ENCODE assay signal across 1 cellular context in the genomic region with DNA sequence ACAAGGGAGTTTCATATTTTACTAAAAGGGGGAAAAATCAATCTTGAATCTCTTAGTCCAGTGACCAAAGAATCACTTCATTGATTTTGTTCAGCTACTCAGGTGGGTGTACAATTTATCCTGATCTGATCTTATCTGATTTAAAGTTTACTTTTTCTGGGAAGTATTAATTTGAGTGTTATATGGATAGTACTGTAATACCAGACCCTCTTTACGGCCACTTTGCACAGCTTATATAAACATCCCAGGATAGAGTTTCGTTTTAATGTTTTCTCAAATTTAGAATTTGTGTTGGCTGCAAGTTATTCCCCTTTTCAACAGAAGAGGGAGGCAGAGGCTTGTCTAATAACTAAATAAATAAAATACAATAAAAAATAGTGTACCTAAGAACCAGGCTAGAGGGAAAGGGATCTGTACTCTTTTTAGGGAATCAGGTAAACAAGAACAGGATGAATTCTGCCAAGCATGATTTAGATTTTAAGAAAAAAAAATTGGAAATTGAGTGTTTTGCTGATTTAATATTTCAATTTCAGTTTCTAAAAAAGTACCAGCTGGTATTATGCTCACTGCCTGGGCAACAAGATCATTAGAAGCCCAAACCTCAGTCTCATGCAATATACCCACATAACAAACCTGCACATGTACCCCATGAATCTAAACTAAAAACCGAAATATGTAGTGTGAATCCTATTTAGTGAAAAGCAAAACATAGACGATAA.
TF ChIP-seq lines count a peak whose summit lies in the region.

No MANE protein-coding gene starts in this region.

TF ChIP-seq in GM23338, 12 proteins besides CTCF, POLR2A, EP300 and RAD21 (continued from another document):
- TF ChIP-seq, protein P1, sequence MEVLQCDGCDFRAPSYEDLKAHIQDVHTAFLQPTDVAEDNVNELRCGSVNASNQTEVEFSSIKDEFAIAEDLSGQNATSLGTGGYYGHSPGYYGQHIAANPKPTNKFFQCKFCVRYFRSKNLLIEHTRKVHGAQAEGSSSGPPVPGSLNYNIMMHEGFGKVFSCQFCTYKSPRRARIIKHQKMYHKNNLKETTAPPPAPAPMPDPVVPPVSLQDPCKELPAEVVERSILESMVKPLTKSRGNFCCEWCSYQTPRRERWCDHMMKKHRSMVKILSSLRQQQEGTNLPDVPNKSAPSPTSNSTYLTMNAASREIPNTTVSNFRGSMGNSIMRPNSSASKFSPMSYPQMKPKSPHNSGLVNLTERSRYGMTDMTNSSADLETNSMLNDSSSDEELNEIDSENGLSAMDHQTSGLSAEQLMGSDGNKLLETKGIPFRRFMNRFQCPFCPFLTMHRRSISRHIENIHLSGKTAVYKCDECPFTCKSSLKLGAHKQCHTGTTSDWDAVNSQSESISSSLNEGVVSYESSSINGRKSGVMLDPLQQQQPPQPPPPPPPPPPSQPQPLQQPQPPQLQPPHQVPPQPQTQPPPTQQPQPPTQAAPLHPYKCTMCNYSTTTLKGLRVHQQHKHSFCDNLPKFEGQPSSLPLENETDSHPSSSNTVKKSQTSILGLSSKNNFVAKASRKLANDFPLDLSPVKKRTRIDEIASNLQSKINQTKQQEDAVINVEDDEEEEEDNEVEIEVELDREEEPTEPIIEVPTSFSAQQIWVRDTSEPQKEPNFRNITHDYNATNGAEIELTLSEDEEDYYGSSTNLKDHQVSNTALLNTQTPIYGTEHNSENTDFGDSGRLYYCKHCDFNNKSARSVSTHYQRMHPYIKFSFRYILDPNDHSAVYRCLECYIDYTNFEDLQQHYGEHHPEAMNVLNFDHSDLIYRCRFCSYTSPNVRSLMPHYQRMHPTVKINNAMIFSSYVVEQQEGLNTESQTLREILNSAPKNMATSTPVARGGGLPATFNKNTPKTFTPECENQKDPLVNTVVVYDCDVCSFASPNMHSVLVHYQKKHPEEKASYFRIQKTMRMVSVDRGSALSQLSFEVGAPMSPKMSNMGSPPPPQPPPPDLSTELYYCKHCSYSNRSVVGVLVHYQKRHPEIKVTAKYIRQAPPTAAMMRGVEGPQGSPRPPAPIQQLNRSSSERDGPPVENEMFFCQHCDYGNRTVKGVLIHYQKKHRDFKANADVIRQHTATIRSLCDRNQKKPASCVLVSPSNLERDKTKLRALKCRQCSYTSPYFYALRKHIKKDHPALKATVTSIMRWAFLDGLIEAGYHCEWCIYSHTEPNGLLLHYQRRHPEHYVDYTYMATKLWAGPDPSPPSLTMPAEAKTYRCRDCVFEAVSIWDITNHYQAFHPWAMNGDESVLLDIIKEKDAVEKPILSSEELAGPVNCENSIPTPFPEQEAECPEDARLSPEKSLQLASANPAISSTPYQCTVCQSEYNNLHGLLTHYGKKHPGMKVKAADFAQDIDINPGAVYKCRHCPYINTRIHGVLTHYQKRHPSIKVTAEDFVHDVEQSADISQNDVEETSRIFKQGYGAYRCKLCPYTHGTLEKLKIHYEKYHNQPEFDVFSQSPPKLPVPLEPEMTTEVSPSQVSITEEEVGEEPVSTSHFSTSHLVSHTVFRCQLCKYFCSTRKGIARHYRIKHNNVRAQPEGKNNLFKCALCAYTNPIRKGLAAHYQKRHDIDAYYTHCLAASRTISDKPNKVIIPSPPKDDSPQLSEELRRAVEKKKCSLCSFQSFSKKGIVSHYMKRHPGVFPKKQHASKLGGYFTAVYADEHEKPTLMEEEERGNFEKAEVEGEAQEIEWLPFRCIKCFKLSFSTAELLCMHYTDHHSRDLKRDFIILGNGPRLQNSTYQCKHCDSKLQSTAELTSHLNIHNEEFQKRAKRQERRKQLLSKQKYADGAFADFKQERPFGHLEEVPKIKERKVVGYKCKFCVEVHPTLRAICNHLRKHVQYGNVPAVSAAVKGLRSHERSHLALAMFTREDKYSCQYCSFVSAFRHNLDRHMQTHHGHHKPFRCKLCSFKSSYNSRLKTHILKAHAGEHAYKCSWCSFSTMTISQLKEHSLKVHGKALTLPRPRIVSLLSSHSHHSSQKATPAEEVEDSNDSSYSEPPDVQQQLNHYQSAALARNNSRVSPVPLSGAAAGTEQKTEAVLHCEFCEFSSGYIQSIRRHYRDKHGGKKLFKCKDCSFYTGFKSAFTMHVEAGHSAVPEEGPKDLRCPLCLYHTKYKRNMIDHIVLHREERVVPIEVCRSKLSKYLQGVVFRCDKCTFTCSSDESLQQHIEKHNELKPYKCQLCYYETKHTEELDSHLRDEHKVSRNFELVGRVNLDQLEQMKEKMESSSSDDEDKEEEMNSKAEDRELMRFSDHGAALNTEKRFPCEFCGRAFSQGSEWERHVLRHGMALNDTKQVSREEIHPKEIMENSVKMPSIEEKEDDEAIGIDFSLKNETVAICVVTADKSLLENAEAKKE (CRISPR knock-in tag; IDR thresholded peaks at IDR 0.05) = no peak
- TF ChIP-seq POLR2AphosphoS5 (IDR thresholded peaks at IDR 0.05; ENCODE audit: low read depth) (no peak), CREB1 (CRISPR knock-in tag; IDR thresholded peaks at IDR 0.05; ENCODE audit: low read depth) (no peak), JUNB (IDR thresholded peaks at IDR 0.05; ENCODE audit: unreplicated experiment) (no peak), ZNF114 (CRISPR knock-in tag; IDR thresholded peaks at IDR 0.05) (no peak)
